In the genomic region with DNA sequence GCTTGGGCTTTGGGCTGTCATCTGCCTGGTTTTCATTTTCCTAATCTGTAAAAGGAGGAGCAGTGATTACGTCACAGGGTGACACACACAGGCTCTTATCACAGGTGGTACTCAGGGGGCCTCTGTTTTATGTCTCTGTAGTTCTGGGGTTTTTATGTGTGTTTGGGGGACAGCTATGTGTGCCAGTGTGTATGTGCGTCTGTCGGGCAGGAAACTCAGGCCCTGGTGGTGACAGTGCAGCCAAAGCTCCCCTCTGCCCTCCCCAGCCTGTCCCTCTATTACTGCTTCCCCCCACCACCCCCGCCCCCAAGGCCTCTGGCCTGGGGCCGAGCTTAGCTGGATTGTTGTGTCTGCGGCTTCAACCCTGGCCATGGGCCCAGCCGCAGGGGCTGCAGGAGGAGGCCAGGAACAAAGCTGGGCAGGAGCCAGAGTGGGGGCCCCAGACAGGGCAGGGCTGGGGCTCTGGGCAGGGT, we compare ENCODE assay signal across 1 cellular context.
TF ChIP-seq lines count a peak whose summit lies in the region.

No MANE protein-coding gene starts in this region.

TF ChIP-seq in K562, 482 proteins besides CTCF, POLR2A, EP300 and RAD21:
- TF ChIP-seq, protein P1, sequence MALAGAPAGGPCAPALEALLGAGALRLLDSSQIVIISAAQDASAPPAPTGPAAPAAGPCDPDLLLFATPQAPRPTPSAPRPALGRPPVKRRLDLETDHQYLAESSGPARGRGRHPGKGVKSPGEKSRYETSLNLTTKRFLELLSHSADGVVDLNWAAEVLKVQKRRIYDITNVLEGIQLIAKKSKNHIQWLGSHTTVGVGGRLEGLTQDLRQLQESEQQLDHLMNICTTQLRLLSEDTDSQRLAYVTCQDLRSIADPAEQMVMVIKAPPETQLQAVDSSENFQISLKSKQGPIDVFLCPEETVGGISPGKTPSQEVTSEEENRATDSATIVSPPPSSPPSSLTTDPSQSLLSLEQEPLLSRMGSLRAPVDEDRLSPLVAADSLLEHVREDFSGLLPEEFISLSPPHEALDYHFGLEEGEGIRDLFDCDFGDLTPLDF (CRISPR knock-in tag; IDR thresholded peaks at IDR 0.05), result no peak
- TF ChIP-seq ZNF785 (CRISPR knock-in tag; IDR thresholded peaks at IDR 0.05), result no peak
- peak; percentile 32; the same call in 1 of the 2 replicates for TF ChIP-seq NFIC (IDR thresholded peaks at IDR 0.05)
- no peak for TF ChIP-seq SREBF2 (CRISPR knock-in tag; IDR thresholded peaks at IDR 0.05)
- TF ChIP-seq SMAD4 (CRISPR knock-in tag; conservative IDR thresholded peaks at IDR 0.05), result peak; percentile 31; the same call in 1 of the 2 replicates
- TF ChIP-seq, protein P2, sequence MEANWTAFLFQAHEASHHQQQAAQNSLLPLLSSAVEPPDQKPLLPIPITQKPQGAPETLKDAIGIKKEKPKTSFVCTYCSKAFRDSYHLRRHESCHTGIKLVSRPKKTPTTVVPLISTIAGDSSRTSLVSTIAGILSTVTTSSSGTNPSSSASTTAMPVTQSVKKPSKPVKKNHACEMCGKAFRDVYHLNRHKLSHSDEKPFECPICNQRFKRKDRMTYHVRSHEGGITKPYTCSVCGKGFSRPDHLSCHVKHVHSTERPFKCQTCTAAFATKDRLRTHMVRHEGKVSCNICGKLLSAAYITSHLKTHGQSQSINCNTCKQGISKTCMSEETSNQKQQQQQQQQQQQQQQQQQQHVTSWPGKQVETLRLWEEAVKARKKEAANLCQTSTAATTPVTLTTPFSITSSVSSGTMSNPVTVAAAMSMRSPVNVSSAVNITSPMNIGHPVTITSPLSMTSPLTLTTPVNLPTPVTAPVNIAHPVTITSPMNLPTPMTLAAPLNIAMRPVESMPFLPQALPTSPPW (CRISPR knock-in tag; IDR thresholded peaks at IDR 0.05), result peak; percentile 61
- TF ChIP-seq ZNF445 (CRISPR knock-in tag; IDR thresholded peaks at IDR 0.05; ENCODE audit: low read depth), result no peak
- no peak for TF ChIP-seq NR4A1 (CRISPR knock-in tag; IDR thresholded peaks at IDR 0.05)
- no peak for TF ChIP-seq NR4A1 (tag; IDR thresholded peaks at IDR 0.05)
- no peak for TF ChIP-seq NFRKB (IDR thresholded peaks at IDR 0.05; ENCODE audit: low read depth)
- TF ChIP-seq HCFC1 (IDR thresholded peaks at IDR 0.05; ENCODE audit: low read depth, low read length), result no peak
- no peak for TF ChIP-seq CEBPG (CRISPR knock-in tag; IDR thresholded peaks at IDR 0.05)
- TF ChIP-seq CEBPG (tag; conservative IDR thresholded peaks at IDR 0.05 in 1 of 2, IDR thresholded peaks at IDR 0.05 in 1 of 2), result no peak
- no peak for TF ChIP-seq ZNF444 (CRISPR knock-in tag; IDR thresholded peaks at IDR 0.05)
- no peak for TF ChIP-seq HNRNPLL (IDR thresholded peaks at IDR 0.05; ENCODE audit: low read depth, low read length, poor library complexity, severe bottlenecking)
